In the genomic region with DNA sequence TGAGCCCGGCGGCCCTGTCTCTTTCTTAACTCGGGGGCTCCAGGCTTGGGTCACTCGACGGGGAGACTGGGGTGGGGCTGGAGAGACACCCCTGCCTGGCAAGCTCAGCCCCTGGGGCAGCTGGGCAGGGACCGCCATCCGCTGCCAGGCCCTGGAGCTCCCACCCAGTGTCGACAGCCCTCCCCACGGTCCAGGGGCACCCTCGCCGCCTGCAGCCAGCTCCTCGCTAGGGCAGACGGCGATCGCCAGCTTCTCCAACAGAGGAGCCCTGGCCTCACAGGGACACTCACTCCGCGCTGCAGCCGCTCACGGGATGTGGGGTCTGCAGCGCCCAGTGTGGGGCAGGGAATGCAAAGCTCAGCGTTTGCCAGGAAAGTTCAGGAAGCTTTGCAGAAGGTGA, we compare ENCODE assay signal across 11 cellular contexts. TPM values are rescaled to one million over a fixed set of nuclear protein-coding genes. Genes with fewer than 3 reads are reported as not detected.
"Had no signal": no experiment of that assay in that cellular context is flagged by ENCODE, and none has a peak within 500 bp of the region (broad histone marks: within the 10 kb centered on the region; RNA-seq: fewer than 3 reads in every experiment).

No MANE protein-coding gene starts in this region.

- DNase-seq: GM23248, GOT3, H7, H9, HCEC 1CT, HFFc6 had no signal

- H3K27ac ChIP-seq: GM23248 had no signal

- H3K4me3 Mint-ChIP-seq: GM23338, H9, HFFc6 had no signal

- H3K4me3 ChIP-seq: GM23248, GM23338, HAP-1 had no signal

- H3K4me1 ChIP-seq: HAP-1 had no signal

- H3K4me2 ChIP-seq: GM23338 had no signal

- H2AFZ ChIP-seq: GM23248, GM23338 had no signal

- H3K9ac ChIP-seq: GM23248 had no signal

- H3K4me1 Mint-ChIP-seq: GM23338, H9 had no signal

- H3K9me3 Mint-ChIP-seq: GM23338, H9, HFFc6 had no signal

- H3K36me3 ChIP-seq: HAP-1 had no signal

- ATAC-seq: GM23338, HCT116 had no signal

- H3K9me3 ChIP-seq: HAP-1 had no signal

- H3K27ac Mint-ChIP-seq: GM23338, H9, HFFc6 had no signal

RNA-seq across cellular contexts. Expression of gene PABPN1L, which starts 38.7 kb away (rescaled TPM):
- total RNA-seq: GM23248, GM23338, H1, H4, H7, H9, HFFc6 had no signal
- polyA plus RNA-seq: GM23248, GM23338, H1 had no signal
